In genomic region chr10:101061814-101062230, GRCh38 we compare ENCODE assay signal across 8 cellular contexts. TPM values are rescaled to one million over a fixed set of nuclear protein-coding genes. Genes with fewer than 3 reads are reported as not detected.
DNase-seq lines count a peak whose midpoint lies in the region; ATAC-seq, FAIRE-seq and TF ChIP-seq lines count a peak whose summit lies in the region.

A gene with protein sequence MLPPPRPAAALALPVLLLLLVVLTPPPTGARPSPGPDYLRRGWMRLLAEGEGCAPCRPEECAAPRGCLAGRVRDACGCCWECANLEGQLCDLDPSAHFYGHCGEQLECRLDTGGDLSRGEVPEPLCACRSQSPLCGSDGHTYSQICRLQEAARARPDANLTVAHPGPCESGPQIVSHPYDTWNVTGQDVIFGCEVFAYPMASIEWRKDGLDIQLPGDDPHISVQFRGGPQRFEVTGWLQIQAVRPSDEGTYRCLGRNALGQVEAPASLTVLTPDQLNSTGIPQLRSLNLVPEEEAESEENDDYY (plus strand): TSS chr10:101061989. CDS start chr10:101062593, 604 bp downstream.

- no peaks in the 10 kb centered on the region; the same call in 1 of the 2 replicates for H3K36me3 ChIP-seq in OCI-LY1 (ENCODE audit: insufficient read depth, low read length)

- peak within 1 kb of the TSS; percentile 87 for H3K4me3 Mint-ChIP-seq in osteocyte (ENCODE audit: unreplicated experiment)

- H3K27ac ChIP-seq in OCI-LY1 (ENCODE audit: low read depth, low read length, poor library complexity, severe bottlenecking) = peak within 1 kb of the TSS; percentile 89

- H4K20me1 ChIP-seq in OCI-LY1 (ENCODE audit: insufficient read depth, low read length) = no peaks in the 10 kb centered on the region

- H3F3A ChIP-seq in OCI-LY1 (ENCODE audit: insufficient read depth, low read length) = no peaks in the 10 kb centered on the region

- DNase-seq in Caki2 (ENCODE audit: low read depth) (peak; percentile 50), epithelial cell of proximal tubule (ENCODE audit: low read depth) (no peak), osteocyte (ENCODE audit: extremely low spot score, unreplicated experiment) (no peak), H54 (ENCODE audit: insufficient read length, low spot score) (no peak), T-helper 9 cell (no peak), NCI-H774 (lab: John Stamatoyannopoulos, UW) (no peak)

- peak within 1 kb of the TSS; percentile 100 for H3K9ac ChIP-seq in OCI-LY1 (ENCODE audit: low read length)

- H3K9me3 Mint-ChIP-seq in osteocyte (ENCODE audit: unreplicated experiment) = no peaks in the 10 kb centered on the region

- peak within 1 kb of the TSS; percentile 93 for H3K4me2 ChIP-seq in OCI-LY1 (ENCODE audit: low read length)

- H3K27me3 ChIP-seq in OCI-LY1 (ENCODE audit: insufficient read depth, low read length) = no peaks in the 10 kb centered on the region

- no peak for FAIRE-seq in H54 (lab: Jason Lieb, UNC)

- 0 out of 2 replicates have a peak within 1 kb of the TSS, but pooled peaks have one; percentile 85 for H2AFZ ChIP-seq in OCI-LY1 (ENCODE audit: low read length)

- no peak for ATAC-seq in GM18505 (IDR thresholded peaks at IDR 0.05; ENCODE audit: unreplicated experiment)

- no peak for TF ChIP-seq POLR2A in GM18505 (IDR thresholded peaks at IDR 0.05; ENCODE audit: borderline replicate concordance, extremely low read depth, insufficient read depth, insufficient read length)
- TF ChIP-seq POLR2A in H54 (IDR thresholded peaks at IDR 0.05; ENCODE audit: low read depth, low read length) = no peak

- 0 out of 2 replicates have a peak, but pooled peaks cover 3% of the 10 kb centered on the region for H3K79me2 ChIP-seq in OCI-LY1 (ENCODE audit: insufficient read depth, low read length)

- in situ Hi-C loops in Caki2 (cut with HindIII; ENCODE audit: low pct_unique_long_range_greater_than_20kb, low sequenced_read_pairs) = no loop called here

- no peaks in the 10 kb centered on the region for H3K27me3 Mint-ChIP-seq in osteocyte (ENCODE audit: unreplicated experiment)

- H3K4me1 Mint-ChIP-seq in osteocyte (ENCODE audit: unreplicated experiment) = peaks cover 53% of the 10 kb centered on the region

- H3K4me1 ChIP-seq in OCI-LY1 (ENCODE audit: insufficient read depth, low read length, severe bottlenecking) = peaks cover 39% of the 10 kb centered on the region

- H3K9me2 ChIP-seq in OCI-LY1 (ENCODE audit: low read depth, low read length) = no peaks in the 10 kb centered on the region

- H3K9me3 ChIP-seq in OCI-LY1 (ENCODE audit: low read length) = no peaks in the 10 kb centered on the region

- TF ChIP-seq CTCF in OCI-LY1 (IDR thresholded peaks at IDR 0.05; ENCODE audit: low read length) (no peak), epithelial cell of proximal tubule (conservative IDR thresholded peaks at IDR 0.05; ENCODE audit: low read depth, low read length) (no peak), osteocyte (IDR thresholded peaks at IDR 0.05) (no peak)

- H3K4me3 ChIP-seq in OCI-LY1 (ENCODE audit: low read depth, low read length, poor library complexity, severe bottlenecking) = peak within 1 kb of the TSS; percentile 100
- peak within 1 kb of the TSS; percentile 86 for H3K4me3 ChIP-seq in epithelial cell of proximal tubule (ENCODE audit: low read depth, low read length)

- no peaks in the 10 kb centered on the region for H3K36me3 Mint-ChIP-seq in osteocyte (ENCODE audit: unreplicated experiment)

- H3K27ac Mint-ChIP-seq in osteocyte (ENCODE audit: unreplicated experiment) = peak within 1 kb of the TSS; percentile 98

RNA-seq across cellular contexts. Expression of the gene that starts here (rescaled TPM):
- 35.4 and 44.5 TPM in 2 replicates for total RNA-seq in Caki2 (2014; rRNA removed; shearing (Covaris generic); ENCODE audit: low replicate concordance)
- total RNA-seq in epithelial cell of proximal tubule (2.9 and 4.5 TPM in 2 replicates), osteocyte (43.0 and 49.0 TPM in 2 replicates)
